8 cellular contexts compared by ENCODE assay signal in genomic region chr2:317501-318424, GRCh38. TPM values are rescaled to one million over a fixed set of nuclear protein-coding genes. Genes with fewer than 3 reads are reported as not detected.
DNase-seq lines count a peak whose midpoint lies in the region; ATAC-seq, FAIRE-seq and TF ChIP-seq lines count a peak whose summit lies in the region.
"Had no signal": no experiment of that assay in that cellular context is flagged by ENCODE, and none has a peak within 500 bp of the region (broad histone marks: within the 10 kb centered on the region; RNA-seq: fewer than 3 reads in every experiment).

No MANE protein-coding gene starts in this region.

- no peak for FAIRE-seq in small intestine (lab: Jason Lieb, UNC)

- H3K9me2 ChIP-seq in PC-9 (ENCODE audit: insufficient read depth): no peaks in the 10 kb centered on the region

- intact Hi-C loops in PC-9 (cut with micrococcal nuclease; ENCODE audit: unreplicated experiment): no loop called here

- peak overlapping the region; percentile 11; the same call in 1 of the 2 replicates for H2AFZ ChIP-seq in PC-9

- BruUV-seq in PC-9 (replicated peaks; lab: Mats Ljungman, UMichigan): no TSS peak

- WGBS in small intestine, 3 donors: 68 to 78% (median 73%) methylated on average over 27 of the region's 27 CpGs

- no peak for TF ChIP-seq CTCF in PC-9 (conservative IDR thresholded peaks at IDR 0.05)

- POLR2A ChIA-PET in PC-9 (lab: Charles Lee; ENCODE audit: unreplicated experiment): no interaction called here

- CTCF ChIA-PET in PC-9 (lab: Charles Lee): no interaction called here

- no peaks in the 10 kb centered on the region for H3K36me3 ChIP-seq in PC-9 (ENCODE audit: low read depth)
- no peaks in the 10 kb centered on the region for H3K36me3 ChIP-seq in small intestine (ENCODE audit: control insufficient read depth in 2 of 2, insufficient read depth in 2 of 2, low read length in 2 of 2)

- ATAC-seq in GM21515 (IDR thresholded peaks at IDR 0.05; ENCODE audit: unreplicated experiment): peak; percentile 53

- H3K4me1 ChIP-seq in PC-9 (replicated peaks; ENCODE audit: insufficient read depth): peaks cover 11% of the 10 kb centered on the region; the same call in 1 of the 2 replicates
- no peaks in the 10 kb centered on the region for H3K4me1 ChIP-seq in small intestine (ENCODE audit: control insufficient read depth in 2 of 2, insufficient read depth in 1 of 2, low read depth in 1 of 2, low read length in 1 of 2)

- H3K27me3 ChIP-seq in PC-9 (ENCODE audit: insufficient read depth, low read depth) (peaks cover 4% of the 10 kb centered on the region; the same call in 1 of the 2 replicates), small intestine (ENCODE audit: control insufficient read depth in 2 of 2, insufficient read depth in 2 of 2, low read length in 2 of 2) (no peaks in the 10 kb centered on the region)

- H3F3A ChIP-seq in PC-9 (ENCODE audit: insufficient read depth, low read depth): peaks cover 6% of the 10 kb centered on the region; the same call in 1 of the 2 replicates

- H3K79me2 ChIP-seq in PC-9 (ENCODE audit: low read depth): no peaks in the 10 kb centered on the region

- no peaks in the 10 kb centered on the region for H4K20me1 ChIP-seq in PC-9 (ENCODE audit: insufficient read depth)

- no peak for DNase-seq in PC-9
- DNase-seq in ecto neural progenitor cell (ENCODE audit: low spot score): peak; percentile 79
- DNase-seq in small intestine: peak; percentile 11
- DNase-seq in NCI-H187 (lab: John Stamatoyannopoulos, UW): no peak
- DNase-seq in NCI-H2029 treated with DMSO at 0.1 percent for 48 hours (lab: John Stamatoyannopoulos, UW): no peak
- DNase-seq in Kasumi-1 (lab: John Stamatoyannopoulos, UW): no peak
- DNase-seq: hypothalamus had no signal

- peak overlapping the region; percentile 25 for H3K4me2 ChIP-seq in PC-9

- H3K4me3 ChIP-seq in PC-9 (no peak overlapping the region), small intestine (ENCODE audit: low read depth in 1 of 2, low read length in 2 of 2) (no peak overlapping the region)

- H3K9me3 ChIP-seq in PC-9 (ENCODE audit: insufficient read depth, low read depth) (no peaks in the 10 kb centered on the region), small intestine (ENCODE audit: control insufficient read depth, low read depth) (no peaks in the 10 kb centered on the region)

- H3K27ac ChIP-seq in PC-9 (peak overlapping the region; percentile 44), small intestine (ENCODE audit: low read depth in 1 of 2, low read length in 1 of 2) (peak overlapping the region in 1 of 2 donors; percentile 4)

RNA-seq across cellular contexts. Expression of gene ALKAL2, which starts 29.9 kb away (rescaled TPM):
- not detected in 2 replicates for total RNA-seq in PC-9 (2021)
- polyA plus RNA-seq in small intestine: 1 to 10 TPM in 2 of 3 donors, under 1 TPM in 1; 0.45 to 3.5 (median 2.5) TPM

RNA-seq across cellular contexts. Expression of gene ACP1, which starts 53.0 kb away (rescaled TPM):
- 115 and 116 TPM in 2 replicates for total RNA-seq in PC-9 (2021)
- 100 to 1,000 TPM in 2 of 3 donors, 10 to 100 TPM in 1; 99.7 to 105 (median 102) TPM for polyA plus RNA-seq in small intestine

RNA-seq across cellular contexts. Expression of gene SH3YL1, which starts 53.9 kb away (rescaled TPM):
- total RNA-seq in PC-9 (2021): 84.7 and 102 TPM in 2 replicates
- 100 to 1,000 TPM in 2 of 3 donors, 10 to 100 TPM in 1; 75.5 to 111 (median 103) TPM for polyA plus RNA-seq in small intestine

Comparison
In these comparisons a context has a peak if more than half of its experiments do, and no peak if none do; other contexts are left out.
1. DNase-seq: peak in ecto neural progenitor cell (single experiment) and small intestine (single experiment); none in PC-9 (0 of 2), NCI-H187 (0 of 2), NCI-H2029 treated with DMSO at 0.1 percent for 48 hours (single experiment) and Kasumi-1 (0 of 2).